1 cellular context compared by ENCODE assay signal in genomic region chr19:53780506-53780905, GRCh38.
TF ChIP-seq lines count a peak whose summit lies in the region.

No MANE protein-coding gene starts in this region.

TF ChIP-seq in H1, 55 proteins besides CTCF, POLR2A, EP300 and RAD21:
- no peak for TF ChIP-seq RFX5 (IDR thresholded peaks at IDR 0.05; ENCODE audit: borderline replicate concordance, low read depth, low read length)
- no peak for TF ChIP-seq SIN3A (conservative IDR thresholded peaks at IDR 0.05 in 1 of 2, IDR thresholded peaks at IDR 0.05 in 1 of 2; ENCODE audit: low read depth in 1 of 2, low read length in 2 of 2)
- TF ChIP-seq USF2 (IDR thresholded peaks at IDR 0.05; ENCODE audit: low read length): no peak
- TF ChIP-seq E2F6 (IDR thresholded peaks at IDR 0.05): no peak
- TF ChIP-seq BCL11A (IDR thresholded peaks at IDR 0.05; ENCODE audit: low read depth in 2 of 2, low read length in 2 of 2): no peak
- TF ChIP-seq SIRT6 (IDR thresholded peaks at IDR 0.05; ENCODE audit: low read length): no peak
- no peak for TF ChIP-seq POLR2AphosphoS5 (IDR thresholded peaks at IDR 0.05; ENCODE audit: low read depth, low read length)
- TF ChIP-seq NRF1 (IDR thresholded peaks at IDR 0.05; ENCODE audit: low read depth, low read length): no peak
- no peak for TF ChIP-seq SP1 (IDR thresholded peaks at IDR 0.05; ENCODE audit: low read depth, low read length)
- TF ChIP-seq BRCA1 (IDR thresholded peaks at IDR 0.05; ENCODE audit: low read depth, low read length): no peak
- TF ChIP-seq JUND (IDR thresholded peaks at IDR 0.05; ENCODE audit: low read length): no peak
